10 cellular contexts compared by ENCODE assay signal in genomic region chr1:52234014-52234413, GRCh38.
"Had no signal": no experiment of that assay in that cellular context is flagged by ENCODE, and none has a peak within 500 bp of the region (broad histone marks: within the 10 kb centered on the region; RNA-seq: fewer than 3 reads in every experiment).

No MANE protein-coding gene starts in this region.

- H3K9ac ChIP-seq: GM23248 had no signal

- H3K9me3 ChIP-seq: HAP-1 had no signal

- H3K4me1 ChIP-seq: HAP-1 had no signal

- ATAC-seq: HCT116, K562 had no signal

- DNase-seq: GOT3, H7, HFFc6, IMR-90, KG1 had no signal

- H3K4me3 ChIP-seq: GM23248, HAP-1, K562 had no signal

- H2AFZ ChIP-seq: GM23248 had no signal

- H3K27ac ChIP-seq: GM23248, HL-60 had no signal

- H3K9me3 Mint-ChIP-seq: HFFc6 had no signal

- H3K36me3 ChIP-seq: HAP-1 had no signal

- H3K27ac Mint-ChIP-seq: HFFc6 had no signal

- H3K4me3 Mint-ChIP-seq: HFFc6 had no signal
